In genomic region chr2:42054657-42055430, GRCh38 we compare ENCODE assay signal across 11 cellular contexts. TPM values are rescaled to one million over a fixed set of nuclear protein-coding genes. Genes with fewer than 3 reads are reported as not detected.
A peak's percentile ranks its signal among the peaks of the same experiment; 100 is the strongest.
DNase-seq lines count a peak whose midpoint lies in the region; ATAC-seq and TF ChIP-seq lines count a peak whose summit lies in the region.
"Had no signal": no experiment of that assay in that cellular context is flagged by ENCODE, and none has a peak within 500 bp of the region (broad histone marks: within the 10 kb centered on the region; RNA-seq: fewer than 3 reads in every experiment).

No MANE protein-coding gene starts in this region.

- H2AFZ ChIP-seq in neural progenitor cell (replicated peaks), result no peak overlapping the region

- H3K4me1 Mint-ChIP-seq in natural killer cell treated with Interleukin-12 subunit alpha and Interleukin-12 subunit beta and Interleukin-15 and Interleukin-18, amount 100 ng/mL, for 72 hours (ENCODE audit: low read depth in 2 of 2), result no peaks in the 10 kb centered on the region
- H3K4me1 Mint-ChIP-seq in natural killer cell (no peaks in the 10 kb centered on the region), neural progenitor cell (peaks cover 60% of the 10 kb centered on the region)

- H3K9ac ChIP-seq in neural progenitor cell, result no peak overlapping the region

- H3F3A ChIP-seq in neural progenitor cell (ENCODE audit: low read depth), result peaks cover 88% of the 10 kb centered on the region

- no peaks in the 10 kb centered on the region for H3K27me3 ChIP-seq in neural progenitor cell

- H3K36me3 ChIP-seq in neural progenitor cell, result no peaks in the 10 kb centered on the region

- H3K27ac Mint-ChIP-seq in natural killer cell treated with Interleukin-12 subunit alpha and Interleukin-12 subunit beta and Interleukin-15 and Interleukin-18, amount 100 ng/mL, for 72 hours, result no peak overlapping the region
- no peak overlapping the region for H3K27ac Mint-ChIP-seq in natural killer cell
- H3K27ac Mint-ChIP-seq in neural progenitor cell, result no peak overlapping the region

- no peaks in the 10 kb centered on the region for H3K9me3 Mint-ChIP-seq in natural killer cell treated with Interleukin-12 subunit alpha and Interleukin-12 subunit beta and Interleukin-15 and Interleukin-18, amount 100 ng/mL, for 72 hours
- no peaks in the 10 kb centered on the region for H3K9me3 Mint-ChIP-seq in natural killer cell
- H3K9me3 Mint-ChIP-seq in neural progenitor cell, result peaks cover 2% of the 10 kb centered on the region

- H3K27me3 Mint-ChIP-seq in natural killer cell treated with Interleukin-12 subunit alpha and Interleukin-12 subunit beta and Interleukin-15 and Interleukin-18, amount 100 ng/mL, for 72 hours, result peaks cover 10 to 17% of the 10 kb centered on the region in 2 donors
- peaks cover 11 to 19% of the 10 kb centered on the region in 2 donors for H3K27me3 Mint-ChIP-seq in natural killer cell (ENCODE audit: low read depth in 2 of 2)
- peaks cover 56% of the 10 kb centered on the region for H3K27me3 Mint-ChIP-seq in neural progenitor cell (ENCODE audit: insufficient read depth, low read depth)

- peak; percentile 48 for DNase-seq in natural killer cell treated with Interleukin-12 subunit alpha and Interleukin-12 subunit beta and Interleukin-15 and Interleukin-18, amount 100 ng/mL, for 72 hours (ENCODE audit: low spot score)
- DNase-seq in natural killer cell (no peak), epithelial cell of proximal tubule (ENCODE audit: low read depth) (no peak), neural progenitor cell (ENCODE audit: low spot score) (no peak)
- DNase-seq in activated effector memory CD4-positive, alpha-beta T cell treated with anti-CD3 and anti-CD28 coated beads, Interleukin-2, amount 50 U/mL, for 16 hours, result no peak
- DNase-seq: activated T-cell treated with anti-CD3 and anti-CD28 coated beads, Interleukin-2, amount 50 U/mL, for 1 hour; GF-D8; GOT3 had no signal

- no peak overlapping the region for H3K4me3 Mint-ChIP-seq in natural killer cell treated with Interleukin-12 subunit alpha and Interleukin-12 subunit beta and Interleukin-15 and Interleukin-18, amount 100 ng/mL, for 72 hours
- no peak overlapping the region for H3K4me3 Mint-ChIP-seq in natural killer cell
- H3K4me3 Mint-ChIP-seq in neural progenitor cell, result no peak overlapping the region

- peaks cover 62% of the 10 kb centered on the region for H3K79me2 ChIP-seq in neural progenitor cell (ENCODE audit: low read depth)

- H3K4me1 ChIP-seq in neural progenitor cell, result peaks cover 61% of the 10 kb centered on the region

- ATAC-seq in natural killer cell treated with Interleukin-12 subunit alpha and Interleukin-12 subunit beta and Interleukin-15 and Interleukin-18, amount 100 ng/mL, for 72 hours, result no peak
- ATAC-seq in natural killer cell (no peak), GM19395 (IDR thresholded peaks at IDR 0.05; ENCODE audit: unreplicated experiment) (no peak), GM18858 (IDR thresholded peaks at IDR 0.05; ENCODE audit: unreplicated experiment) (no peak), HG03439 (IDR thresholded peaks at IDR 0.05; ENCODE audit: unreplicated experiment) (no peak)

- peaks cover 85% of the 10 kb centered on the region for H4K20me1 ChIP-seq in neural progenitor cell (ENCODE audit: low read depth)

- no peak overlapping the region for H3K27ac ChIP-seq in neural progenitor cell

- H3K9me3 ChIP-seq in neural progenitor cell (ENCODE audit: low read depth), result no peaks in the 10 kb centered on the region

- no peaks in the 10 kb centered on the region for H3K36me3 Mint-ChIP-seq in natural killer cell treated with Interleukin-12 subunit alpha and Interleukin-12 subunit beta and Interleukin-15 and Interleukin-18, amount 100 ng/mL, for 72 hours
- H3K36me3 Mint-ChIP-seq in natural killer cell, result no peaks in the 10 kb centered on the region
- H3K36me3 Mint-ChIP-seq in neural progenitor cell, result peaks cover 4% of the 10 kb centered on the region

- H3K4me2 ChIP-seq in neural progenitor cell, result no peak overlapping the region

- TF ChIP-seq CTCF in natural killer cell (IDR thresholded peaks at IDR 0.05) (no peak), epithelial cell of proximal tubule (conservative IDR thresholded peaks at IDR 0.05; ENCODE audit: low read depth, low read length) (peak; percentile 12), neural progenitor cell (IDR thresholded peaks at IDR 0.05) (peak; percentile 22)

- no peak overlapping the region for H3K4me3 ChIP-seq in epithelial cell of proximal tubule (ENCODE audit: low read depth, low read length)
- H3K4me3 ChIP-seq in neural progenitor cell, result no peak overlapping the region

- intact Hi-C loops in natural killer cell (cut with micrococcal nuclease), result no loop called here

RNA-seq across cellular contexts. Expression of gene PKDCC, which starts 7.0 kb away (rescaled TPM):
- not detected for total RNA-seq in natural killer cell treated with Interleukin-12 subunit alpha and Interleukin-12 subunit beta and Interleukin-15 and Interleukin-18, amount 100 ng/mL, for 72 hours
- total RNA-seq in natural killer cell (under 1 TPM in 1 of 3 donors, not detected in 2; 0.50 TPM), epithelial cell of proximal tubule (20.5 and 51.1 TPM in 2 replicates), neural progenitor cell (ENCODE audit: low replicate concordance) (70.4 and 133 TPM in 2 replicates)

Comparison
In these comparisons a context has a peak if more than half of its experiments do, and no peak if none do; other contexts are left out.
1. RNA of gene PKDCC, which starts 7.0 kb away (total RNA-seq): 70.4 to 133 TPM in neural progenitor cell and 20.5 to 51.1 TPM in epithelial cell of proximal tubule; not detected in natural killer cell treated with Interleukin-12 subunit alpha and Interleukin-12 subunit beta and Interleukin-15 and Interleukin-18, amount 100 ng/mL, for 72 hours and 0.50 TPM in natural killer cell; every median in the first group is over 10 times any median in the second.